ENCODE assay signal across 9 cellular contexts in the genomic region with DNA sequence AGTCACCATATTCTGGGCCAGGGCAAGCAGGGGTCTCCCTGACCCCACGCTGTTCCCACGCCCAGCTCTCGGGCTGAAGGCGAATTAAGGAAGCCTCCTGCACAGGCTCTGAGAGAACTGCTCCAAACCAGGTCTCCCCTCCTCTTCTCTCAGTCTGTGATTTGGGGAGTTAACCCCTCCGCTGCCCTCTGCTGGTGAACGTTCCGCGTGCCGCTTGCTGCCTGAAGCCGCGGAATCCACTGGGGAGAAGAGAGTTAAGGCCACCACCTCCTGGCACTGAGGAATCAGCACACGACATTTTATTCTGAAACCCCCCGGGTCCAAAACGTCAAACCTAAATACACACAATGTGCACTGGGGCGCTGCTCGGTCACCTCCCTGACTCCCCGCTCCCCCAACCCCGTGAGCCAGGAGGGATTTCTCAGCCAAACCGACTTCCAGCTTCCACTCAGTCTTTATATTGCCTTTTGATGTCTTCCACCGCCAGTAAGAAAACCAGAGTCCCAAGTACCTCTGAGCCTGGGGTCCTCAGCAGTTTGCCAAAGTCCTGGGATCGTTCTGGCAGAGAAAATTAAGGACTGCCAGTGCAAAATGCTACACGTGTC. TPM values are rescaled to one million over a fixed set of nuclear protein-coding genes. Genes with fewer than 3 reads are reported as not detected.
DNase-seq lines count a peak whose midpoint lies in the region; ATAC-seq, FAIRE-seq and TF ChIP-seq lines count a peak whose summit lies in the region.
"Had no signal": no experiment of that assay in that cellular context is flagged by ENCODE, and none has a peak within 500 bp of the region (broad histone marks: within the 10 kb centered on the region; RNA-seq: fewer than 3 reads in every experiment).

No MANE protein-coding gene starts in this region.

- in situ Hi-C loops in K562 (cut with MboI) = no loop called here

- H4K20me1 ChIP-seq in K562 (replicated peaks; ENCODE audit: control insufficient read depth, insufficient read depth, low read length) (no peaks in the 10 kb centered on the region), keratinocyte (ENCODE audit: control insufficient read depth, extremely low read depth, insufficient read depth, low read length) (no peaks in the 10 kb centered on the region)

- FAIRE-seq in K562 (lab: Jason Lieb, UNC) (no peak), keratinocyte (lab: Jason Lieb, UNC) (no peak)

- CTCF ChIA-PET in K562 (lab: Yijun Ruan, JAX; ENCODE audit: low intra/inter-chr PET ratio) = interaction anchor here (0.6 to 0.9 kb wide), 2 partner anchors 35 to 250 kb away, joined by 3 to 6 read pairs; no protein-coding TSS in a partner anchor

- H3K27ac ChIP-seq in K562 (ENCODE audit: extremely low read depth, low read depth, low read length) (no peak overlapping the region), keratinocyte (ENCODE audit: control insufficient read depth, insufficient read depth, low read length) (no peak overlapping the region), testis (no peak overlapping the region)

- H3K79me2 ChIP-seq in K562 (ENCODE audit: control insufficient read depth, insufficient read depth, low read length) = no peaks in the 10 kb centered on the region
- H3K79me2 ChIP-seq in keratinocyte (ENCODE audit: control insufficient read depth, insufficient read depth, low read length) = no peaks in the 10 kb centered on the region

- dilution Hi-C loops in keratinocyte (cut with MboI; ENCODE audit: extremely low pct_ligation_motif_present, low sequenced_read_pairs) = no loop called here

- H3K4me1 ChIP-seq in K562 (replicated peaks in 1 of 2; ENCODE audit: control insufficient read depth in 2 of 2, insufficient read depth in 2 of 2, low read length in 2 of 2) (no peaks in the 10 kb centered on the region), keratinocyte (ENCODE audit: control insufficient read depth, extremely low read depth, insufficient read depth, low read length) (no peaks in the 10 kb centered on the region), testis (no peaks in the 10 kb centered on the region)

- no peak overlapping the region for H3K4me3 ChIP-seq in K562
- no peak overlapping the region for H3K4me3 ChIP-seq in keratinocyte (ENCODE audit: control insufficient read depth in 2 of 3, extremely low read depth in 1 of 3, insufficient read depth in 2 of 3, low read depth in 1 of 3, low read length in 3 of 3)
- H3K4me3 ChIP-seq in testis = no peak overlapping the region

- no TSS peak for BruUV-seq in K562 (replicated peaks; lab: Mats Ljungman, UMichigan)

- H3K36me3 ChIP-seq in K562 (ENCODE audit: control insufficient read depth, insufficient read depth, low read length) (no peaks in the 10 kb centered on the region), keratinocyte (ENCODE audit: control insufficient read depth in 2 of 2, extremely low read depth in 1 of 2, insufficient read depth in 2 of 2, low read length in 2 of 2) (no peaks in the 10 kb centered on the region), testis (ENCODE audit: low read depth, missing control alignments) (no peaks in the 10 kb centered on the region)

- TF ChIP-seq EP300 in K562 (IDR thresholded peaks at IDR 0.05; ENCODE audit: low read length) = no peak

- no peaks in the 10 kb centered on the region for H3K9me1 ChIP-seq in K562 (ENCODE audit: control insufficient read depth, insufficient read depth, low read length)
- H3K9me1 ChIP-seq in keratinocyte (ENCODE audit: control insufficient read depth, extremely low read depth, insufficient read depth, low read length) = no peaks in the 10 kb centered on the region

- no peak overlapping the region for H2AFZ ChIP-seq in K562 (ENCODE audit: low read depth, low read length)
- no peak overlapping the region for H2AFZ ChIP-seq in keratinocyte (ENCODE audit: control insufficient read depth, low read length)

- intact Hi-C loops in K562 (cut with micrococcal nuclease) = no loop called here
- intact Hi-C loops in testis (cut with DNase I; ENCODE audit: low total_unique reads) = no loop called here

- peak in 1 of 2 experiments; percentile 19; a peak in 1 of 4 replicates for TF ChIP-seq RAD21 in K562 (CRISPR knock-in tag; conservative IDR thresholded peaks at IDR 0.05 in 1 of 2, IDR thresholded peaks at IDR 0.05 in 1 of 2)

- DNase-seq in NCI-H1436 (lab: John Stamatoyannopoulos, UW) (peak; percentile 0), NCI-H1436 treated with DMSO at 0.1 percent for 48 hours (lab: John Stamatoyannopoulos, UW) (no peak), NAMALWA (ENCODE audit: low spot score) (peak; percentile 39), K562 (ENCODE audit: extremely low read depth in 1 of 4, low spot score in 3 of 4) (peak; percentile 38 to 43 (median 42)), keratinocyte (ENCODE audit: low read depth, low spot score) (no peak), testis (peak; percentile 55)

- POLR2A ChIA-PET in K562 (lab: Yijun Ruan, JAX) = interaction anchor here (0.7 kb wide), 1 partner anchor 476 kb away, joined by 4 read pairs; no protein-coding TSS in a partner anchor

- WGBS in K562 (ENCODE audit: insufficient coverage, low coverage, missing lambda C conversion rate) = 1% methylated on average over 10 of the region's 22 CpGs
- 42 to 51% methylated on average over 13 to 22 of the region's 22 CpGs for WGBS in testis, 2 donors

- ATAC-seq in K562 (peak; percentile 73), HG03280 (IDR thresholded peaks at IDR 0.05; ENCODE audit: unreplicated experiment) (no peak), GM21737 (IDR thresholded peaks at IDR 0.05; ENCODE audit: unreplicated experiment) (no peak)

- TF ChIP-seq CTCF in K562 (IDR thresholded peaks at IDR 0.05 in 2 of 3, conservative IDR thresholded peaks at IDR 0.05 in 1 of 3; ENCODE audit: insufficient read depth in 2 of 3, low read depth in 1 of 3, low read length in 3 of 3) = peak; percentile 40 to 50 (median 44); a peak in 5 of 6 replicates
- peak; percentile 61 to 82 (median 69) for TF ChIP-seq CTCF in keratinocyte (optimal IDR thresholded peaks at IDR 0.05 in 1 of 3, IDR thresholded peaks at IDR 0.05 in 1 of 3, conservative IDR thresholded peaks at IDR 0.05 in 1 of 3; ENCODE audit: extremely low read depth in 1 of 3, insufficient read depth in 2 of 3, low read length in 3 of 3)
- TF ChIP-seq CTCF in testis (IDR thresholded peaks at IDR 0.05) = peak; percentile 22 to 39 (median 37)

- H3K9me3 ChIP-seq in K562 (replicated peaks; ENCODE audit: control insufficient read depth, insufficient read depth, low read depth, low read length) = no peaks in the 10 kb centered on the region
- H3K9me3 ChIP-seq in keratinocyte (ENCODE audit: control insufficient read depth, low read depth, low read length) = no peaks in the 10 kb centered on the region
- H3K9me3 ChIP-seq in testis = no peaks in the 10 kb centered on the region

- H3K27me3 ChIP-seq in K562 (ENCODE audit: control insufficient read depth in 2 of 2, insufficient read depth in 2 of 2, low read length in 2 of 2) (no peaks in the 10 kb centered on the region; a peak in 1 of 5 replicates), keratinocyte (ENCODE audit: control insufficient read depth, extremely low read depth, insufficient read depth, low read length) (peaks cover 18% of the 10 kb centered on the region), testis (no peaks in the 10 kb centered on the region)

- H3K9ac ChIP-seq in K562 (ENCODE audit: insufficient read depth in 1 of 2, low read depth in 2 of 2, low read length in 2 of 2) = no peak overlapping the region
- no peak overlapping the region for H3K9ac ChIP-seq in keratinocyte (ENCODE audit: control insufficient read depth, extremely low read depth, insufficient read depth, low read length)

- TF ChIP-seq POLR2A in K562 (conservative IDR thresholded peaks at IDR 0.05) (no peak), testis (IDR thresholded peaks at IDR 0.05) (no peak)

- no peak overlapping the region for H3K4me2 ChIP-seq in K562 (ENCODE audit: insufficient read depth, low read length)
- H3K4me2 ChIP-seq in keratinocyte (ENCODE audit: control insufficient read depth, extremely low read depth, insufficient read depth, low read depth, low read length) = no peak overlapping the region

TF ChIP-seq in K562, 482 proteins besides CTCF, POLR2A, EP300 and RAD21:
- TF ChIP-seq RBM25 (IDR thresholded peaks at IDR 0.05; ENCODE audit: low read depth, low read length, severe bottlenecking) (no peak), SMC3 (conservative IDR thresholded peaks at IDR 0.05; ENCODE audit: insufficient read depth, low read depth, low read length) (0 out of 2 replicates have a peak, but pooled peaks have one; percentile 16)

RNA-seq across cellular contexts. Expression of a gene that starts 54.4 kb away (rescaled TPM):
- not detected in 2 replicates for total RNA-seq in K562 (2011; cell fraction: chromatin; rRNA removed; ENCODE audit: low replicate concordance)
- not detected in 2 replicates for total RNA-seq in K562 (2011; cell fraction: nucleolus; rRNA removed)
- total RNA-seq in K562 (2011; cell fraction: nucleoplasm; rRNA removed) = not detected in 2 replicates
- total RNA-seq in K562 (2014; rRNA removed) (not detected in 2 replicates), K562 (2014; rRNA removed; fragmentation: Illumina TruSeq; extraction: Trizol) (not detected in 2 replicates), K562 (2015; rRNA removed; fragmentation: Illumina TruSeq; extraction: Trizol) (not detected in 2 replicates), K562 (2021) (not detected in 2 replicates), testis (under 1 TPM; 0.50 to 0.63 TPM)
- polyA plus RNA-seq in K562 (2011; rRNA removed) (not detected in 2 replicates), K562 (2014; fragmentation: Illumina TruSeq; extraction: Trizol) (not detected in 2 replicates), K562 (2014; fragmentation: Nextera tagmentation; extraction: Ambion mirVana) (not detected), K562 (2014; rRNA removed) (not detected in 2 replicates), keratinocyte (not detected in 3 replicates), testis (ENCODE audit: insufficient read depth, low read depth, low replicate concordance) (0.32 TPM)
- polyA plus RNA-seq in K562 (2011; cell fraction: cytosol; rRNA removed) = not detected in 2 replicates
- not detected in 2 replicates for polyA plus RNA-seq in K562 (2011; cell fraction: nucleus; rRNA removed)
- not detected in 2 replicates for polyA plus RNA-seq in K562 (2012)
- polyA minus RNA-seq in K562 (2011; rRNA and poly(A)+ RNA removed) = not detected in 2 replicates
- not detected in 2 replicates for polyA minus RNA-seq in K562 (2011; cell fraction: cytosol; rRNA and poly(A)+ RNA removed)
- not detected in 2 replicates for polyA minus RNA-seq in K562 (2011; cell fraction: nucleus; rRNA and poly(A)+ RNA removed)
- polyA plus RNA-seq in keratinocyte (2011; ENCODE audit: low read depth) = not detected
- not detected in 2 replicates for polyA plus RNA-seq in keratinocyte (2011; cell fraction: cytosol; rRNA removed)
- not detected in 2 replicates for polyA plus RNA-seq in keratinocyte (2011; cell fraction: nucleus; rRNA removed)
- not detected in 2 replicates for polyA plus RNA-seq in keratinocyte (2012; ENCODE audit: low replicate concordance)
- polyA minus RNA-seq in keratinocyte = not detected in 3 replicates
- not detected for polyA minus RNA-seq in keratinocyte (2011; cell fraction: cytosol; rRNA and poly(A)+ RNA removed)
- not detected in 2 replicates for polyA minus RNA-seq in keratinocyte (2011; cell fraction: nucleus; rRNA and poly(A)+ RNA removed)
- total RNA-seq: B cell had no signal

Comparison
In these comparisons a context has a peak if more than half of its experiments do, and no peak if none do; other contexts are left out.
1. DNase-seq: peak in NCI-H1436 (single experiment), NAMALWA (single experiment), K562 (4 of 4) and testis (single experiment); none in NCI-H1436 treated with DMSO at 0.1 percent for 48 hours (single experiment) and keratinocyte (single experiment).
2. Peak in every context shown above with its lines, with median percentiles within 50 percentile points of each other: CTCF ChIP-seq.